In the genomic region with DNA sequence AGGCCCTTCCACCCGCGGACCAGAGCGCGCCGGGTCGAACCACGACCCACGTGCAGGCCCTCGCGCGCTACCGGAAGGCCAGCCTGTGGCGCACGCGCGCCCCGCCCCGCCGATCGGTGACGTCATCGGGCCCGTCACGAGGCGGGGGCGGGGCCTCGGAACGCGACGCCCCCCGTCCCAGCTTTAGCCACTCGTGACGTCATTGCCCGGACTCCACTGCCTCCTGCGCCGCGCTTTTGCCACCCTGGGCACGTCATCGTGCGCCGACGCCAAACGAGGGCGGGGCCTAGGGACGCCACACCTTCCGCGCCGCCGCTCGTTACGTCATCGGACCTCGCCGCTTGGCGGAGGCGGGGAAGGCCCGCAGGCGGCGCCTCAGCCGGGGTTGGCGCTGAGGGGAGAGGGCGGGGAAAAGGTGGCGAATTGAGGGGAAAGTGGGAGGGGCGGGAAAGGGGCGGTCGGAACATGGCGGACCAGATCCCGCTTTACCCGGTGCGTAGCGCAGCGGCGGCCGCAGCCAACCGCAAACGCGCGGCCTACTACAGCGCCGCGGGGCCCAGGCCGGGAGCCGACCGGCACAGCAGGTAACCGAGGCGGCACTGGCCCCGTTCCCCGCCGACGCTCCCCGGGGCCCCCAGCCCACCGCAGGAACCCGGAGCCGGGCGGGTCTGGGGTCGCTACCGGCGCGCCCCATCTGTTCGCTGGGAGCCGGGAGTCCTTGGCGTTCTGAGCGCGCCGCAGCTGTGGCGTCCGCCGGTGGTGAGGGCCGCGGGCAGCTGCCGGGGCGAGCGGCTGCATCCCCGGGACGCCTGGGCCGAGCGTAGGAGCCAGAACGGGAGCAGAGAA, we compare ENCODE assay signal across 8 cellular contexts. TPM values are rescaled to one million over a fixed set of nuclear protein-coding genes. Genes with fewer than 3 reads are reported as not detected.
DNase-seq lines count a peak whose midpoint lies in the region; ATAC-seq and TF ChIP-seq lines count a peak whose summit lies in the region.

A gene with protein sequence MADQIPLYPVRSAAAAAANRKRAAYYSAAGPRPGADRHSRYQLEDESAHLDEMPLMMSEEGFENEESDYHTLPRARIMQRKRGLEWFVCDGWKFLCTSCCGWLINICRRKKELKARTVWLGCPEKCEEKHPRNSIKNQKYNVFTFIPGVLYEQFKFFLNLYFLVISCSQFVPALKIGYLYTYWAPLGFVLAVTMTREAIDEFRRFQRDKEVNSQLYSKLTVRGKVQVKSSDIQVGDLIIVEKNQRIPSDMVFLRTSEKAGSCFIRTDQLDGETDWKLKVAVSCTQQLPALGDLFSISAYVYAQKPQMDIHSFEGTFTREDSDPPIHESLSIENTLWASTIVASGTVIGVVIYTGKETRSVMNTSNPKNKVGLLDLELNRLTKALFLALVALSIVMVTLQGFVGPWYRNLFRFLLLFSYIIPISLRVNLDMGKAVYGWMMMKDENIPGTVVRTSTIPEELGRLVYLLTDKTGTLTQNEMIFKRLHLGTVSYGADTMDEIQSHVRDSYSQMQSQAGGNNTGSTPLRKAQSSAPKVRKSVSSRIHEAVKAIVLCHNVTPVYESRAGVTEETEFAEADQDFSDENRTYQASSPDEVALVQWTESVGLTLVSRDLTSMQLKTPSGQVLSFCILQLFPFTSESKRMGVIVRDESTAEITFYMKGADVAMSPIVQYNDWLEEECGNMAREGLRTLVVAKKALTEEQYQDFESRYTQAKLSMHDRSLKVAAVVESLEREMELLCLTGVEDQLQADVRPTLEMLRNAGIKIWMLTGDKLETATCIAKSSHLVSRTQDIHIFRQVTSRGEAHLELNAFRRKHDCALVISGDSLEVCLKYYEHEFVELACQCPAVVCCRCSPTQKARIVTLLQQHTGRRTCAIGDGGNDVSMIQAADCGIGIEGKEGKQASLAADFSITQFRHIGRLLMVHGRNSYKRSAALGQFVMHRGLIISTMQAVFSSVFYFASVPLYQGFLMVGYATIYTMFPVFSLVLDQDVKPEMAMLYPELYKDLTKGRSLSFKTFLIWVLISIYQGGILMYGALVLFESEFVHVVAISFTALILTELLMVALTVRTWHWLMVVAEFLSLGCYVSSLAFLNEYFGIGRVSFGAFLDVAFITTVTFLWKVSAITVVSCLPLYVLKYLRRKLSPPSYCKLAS (plus strand): TSS at position 449 of the 846 bp plus-strand sequence. CDS start 17 bp downstream, at position 466.

- intact Hi-C loops in activated CD4-positive, alpha-beta T cell treated with anti-CD3 and anti-CD28 coated beads, Interleukin-2, amount 10 ng/mL, durations not matched to agents 24 days and 14 days (cut with micrococcal nuclease), result loop anchor here (1.0 to 5.0 kb wide), 5 partner anchors 336 to 1038 kb away; a partner anchor contains a TSS

- H3K27ac ChIP-seq in coronary artery, result peak within 1 kb of the TSS; percentile 88 to 92

- H3K27ac Mint-ChIP-seq in activated CD4-positive, alpha-beta T cell treated with anti-CD3 and anti-CD28 coated beads, Interleukin-2, amount 10 ng/mL, durations not matched to agents 24 days and 14 days, result peak within 1 kb of the TSS; percentile 99

- peak; percentile 70 for TF ChIP-seq POLR2A in GM19193 (IDR thresholded peaks at IDR 0.05; ENCODE audit: extremely low read depth, insufficient read depth, insufficient read length)

- peaks cover 3% of the 10 kb centered on the region; the same call in 1 of the 2 replicates for H3K9me3 ChIP-seq in BE2C

- H3K4me3 ChIP-seq in BE2C (ENCODE audit: low read depth, low read length) (peak within 1 kb of the TSS; percentile 75), coronary artery (peak within 1 kb of the TSS; percentile 87)

- TF ChIP-seq CTCF in BE2C (IDR thresholded peaks at IDR 0.05; ENCODE audit: low read depth, low read length), result no peak
- TF ChIP-seq CTCF in coronary artery (IDR thresholded peaks at IDR 0.05), result no peak

- H3K36me3 Mint-ChIP-seq in activated CD4-positive, alpha-beta T cell treated with anti-CD3 and anti-CD28 coated beads, Interleukin-2, amount 10 ng/mL, durations not matched to agents 24 days and 14 days (ENCODE audit: low read depth), result peaks cover 36% of the 10 kb centered on the region

- no peaks in the 10 kb centered on the region for H3K36me3 ChIP-seq in BE2C

- H3K4me1 ChIP-seq in BE2C, result no peaks in the 10 kb centered on the region

- peak; percentile 89 for ATAC-seq in HG03439 (IDR thresholded peaks at IDR 0.05; ENCODE audit: unreplicated experiment)

- H3K27me3 ChIP-seq in BE2C, result no peaks in the 10 kb centered on the region

- peaks cover 19% of the 10 kb centered on the region for H3K27me3 Mint-ChIP-seq in activated CD4-positive, alpha-beta T cell treated with anti-CD3 and anti-CD28 coated beads, Interleukin-2, amount 10 ng/mL, durations not matched to agents 24 days and 14 days

- H3K4me3 Mint-ChIP-seq in activated CD4-positive, alpha-beta T cell treated with anti-CD3 and anti-CD28 coated beads, Interleukin-2, amount 10 ng/mL, durations not matched to agents 24 days and 14 days, result peak within 1 kb of the TSS; percentile 89

- peaks cover 27% of the 10 kb centered on the region for H3K4me1 Mint-ChIP-seq in activated CD4-positive, alpha-beta T cell treated with anti-CD3 and anti-CD28 coated beads, Interleukin-2, amount 10 ng/mL, durations not matched to agents 24 days and 14 days

- H3K9me3 Mint-ChIP-seq in activated CD4-positive, alpha-beta T cell treated with anti-CD3 and anti-CD28 coated beads, Interleukin-2, amount 10 ng/mL, durations not matched to agents 24 days and 14 days, result peaks cover 24% of the 10 kb centered on the region

- DNase-seq in BE2C (peak; percentile 90), NCI-H526 treated with DMSO at 0.1 percent for 48 hours (lab: John Stamatoyannopoulos, UW) (peak; percentile 54), coronary artery (ENCODE audit: low spot score) (peak; percentile 98), left kidney (ENCODE audit: low read depth, low spot score) (peak; percentile 99)
- peak; percentile 100 for DNase-seq in activated CD4-positive, alpha-beta T cell treated with anti-CD3 and anti-CD28 coated beads, Interleukin-2, amount 10 ng/mL, durations not matched to agents 24 days and 14 days
- peak; percentile 98 to 99 for DNase-seq in stimulated activated CD4-positive, alpha-beta T cell treated with anti-CD3 and anti-CD28 coated beads, Interleukin-2, amount 100 ng/mL, for 24 hours

RNA-seq across cellular contexts. Expression of the gene that starts here (rescaled TPM):
- polyA plus RNA-seq in BE2C (2012; ENCODE audit: insufficient read depth, insufficient read length, low read depth), result 11.1 TPM
- total RNA-seq in activated CD4-positive, alpha-beta T cell treated with anti-CD3 and anti-CD28 coated beads, Interleukin-2, amount 10 ng/mL, durations not matched to agents 24 days and 14 days, result 23.8 and 30.3 TPM in 2 replicates

Comparison
In these comparisons a context has a peak if more than half of its experiments do, and no peak if none do; other contexts are left out.
1. Peak in every context shown above with its lines: DNase-seq, ATAC-seq, H3K4me3 ChIP-seq and H3K27ac ChIP-seq.